Comparison of ENCODE assay signal across 8 cellular contexts in genomic region chr18:49560277-49561126, GRCh38. TPM values are rescaled to one million over a fixed set of nuclear protein-coding genes. Genes with fewer than 3 reads are reported as not detected.
DNase-seq lines count a peak whose midpoint lies in the region; ATAC-seq, FAIRE-seq and TF ChIP-seq lines count a peak whose summit lies in the region.

No MANE protein-coding gene starts in this region.

- H3K36me3 ChIP-seq in BJ (ENCODE audit: control insufficient read depth, insufficient read depth, low read length) (no peaks in the 10 kb centered on the region), adipocyte (ENCODE audit: control insufficient read depth, insufficient read depth, low read length, severe bottlenecking) (no peaks in the 10 kb centered on the region), keratinocyte (ENCODE audit: control insufficient read depth in 2 of 2, extremely low read depth in 1 of 2, insufficient read depth in 2 of 2, low read length in 2 of 2) (peaks cover 4 to 7% of the 10 kb centered on the region in 2 experiments), stomach smooth muscle (ENCODE audit: control insufficient read depth in 2 of 2, insufficient read depth in 2 of 2, low read length in 2 of 2) (no peaks in the 10 kb centered on the region), adrenal gland (replicated peaks in 1 of 2) (no peaks in the 10 kb centered on the region)

- peaks cover 5% of the 10 kb centered on the region for H4K20me1 ChIP-seq in keratinocyte (ENCODE audit: control insufficient read depth, extremely low read depth, insufficient read depth, low read length)

- H3K27ac ChIP-seq in keratinocyte (ENCODE audit: control insufficient read depth, insufficient read depth, low read length) (peak overlapping the region; percentile 83), stomach smooth muscle (ENCODE audit: low read length) (no peak overlapping the region), adrenal gland (no peak overlapping the region)

- peak; percentile 59 for FAIRE-seq in keratinocyte (lab: Jason Lieb, UNC)

- no peak for ATAC-seq in GM21576 (IDR thresholded peaks at IDR 0.05; ENCODE audit: unreplicated experiment)

- TF ChIP-seq POLR2A in adrenal gland (IDR thresholded peaks at IDR 0.05) = no peak

- H3K9me3 ChIP-seq in adipocyte (ENCODE audit: control insufficient read depth, low read length) (no peaks in the 10 kb centered on the region), keratinocyte (ENCODE audit: control insufficient read depth, low read depth, low read length) (no peaks in the 10 kb centered on the region), stomach smooth muscle (ENCODE audit: control insufficient read depth in 2 of 2, low read length in 2 of 2) (no peaks in the 10 kb centered on the region), adrenal gland (replicated peaks in 1 of 3) (no peaks in the 10 kb centered on the region)

- intact Hi-C loops in adrenal gland (cut with DNase I) = no loop called here

- peak overlapping the region; percentile 5; the same call in 1 of the 2 replicates for H3K4me3 ChIP-seq in BJ (ENCODE audit: low read depth, low read length)
- peak overlapping the region; percentile 30; the same call in 1 of the 2 replicates for H3K4me3 ChIP-seq in LNCaP clone FGC (ENCODE audit: low read depth, low read length)
- H3K4me3 ChIP-seq in adipocyte (ENCODE audit: low read length) = peak overlapping the region; percentile 71
- H3K4me3 ChIP-seq in keratinocyte (ENCODE audit: control insufficient read depth in 2 of 3, extremely low read depth in 1 of 3, insufficient read depth in 2 of 3, low read depth in 1 of 3, low read length in 3 of 3) = peak overlapping the region; percentile 66 to 93 (median 93)
- H3K4me3 ChIP-seq in stomach smooth muscle (ENCODE audit: low read length in 2 of 2) = peak overlapping the region; percentile 75 to 81
- peak overlapping the region in 1 of 4 donors; percentile 40 for H3K4me3 ChIP-seq in adrenal gland

- dilution Hi-C loops in keratinocyte (cut with MboI; ENCODE audit: extremely low pct_ligation_motif_present, low sequenced_read_pairs) = no loop called here

- CTCF ChIA-PET in BJ (lab: Yijun Ruan, JAX) = interaction anchor here (1.1 to 8.7 kb wide), 9 partner anchors 28 to 297 kb away, joined by 3 to 159 read pairs (median 7); no protein-coding TSS in a partner anchor

- POLR2A ChIA-PET in BJ (lab: Charles Lee) = no interaction called here

- H3K27me3 ChIP-seq in BJ (ENCODE audit: control insufficient read depth, insufficient read depth, low read length) = peaks cover 24% of the 10 kb centered on the region
- H3K27me3 ChIP-seq in adipocyte (replicated peaks; ENCODE audit: control insufficient read depth, insufficient read depth, low read length) = peaks cover 16% of the 10 kb centered on the region
- no peaks in the 10 kb centered on the region for H3K27me3 ChIP-seq in keratinocyte (ENCODE audit: control insufficient read depth, extremely low read depth, insufficient read depth, low read length)
- peaks cover 20 to 22% of the 10 kb centered on the region in 2 donors for H3K27me3 ChIP-seq in stomach smooth muscle (ENCODE audit: control insufficient read depth in 1 of 2, insufficient read depth in 2 of 2, low read length in 2 of 2)
- H3K27me3 ChIP-seq in adrenal gland = peaks cover 32% of the 10 kb centered on the region

- no peak overlapping the region for H3K9ac ChIP-seq in adipocyte (ENCODE audit: low read length)
- H3K9ac ChIP-seq in keratinocyte (ENCODE audit: control insufficient read depth, extremely low read depth, insufficient read depth, low read length) = peak overlapping the region; percentile 91
- peak overlapping the region; percentile 29 to 51 for H3K9ac ChIP-seq in stomach smooth muscle (ENCODE audit: low read length in 2 of 2)

- no peak for DNase-seq in BJ (ENCODE audit: low read depth)
- DNase-seq in LNCaP clone FGC (ENCODE audit: low read depth) = no peak
- peak; percentile 19 for DNase-seq in adipocyte (ENCODE audit: low read depth)
- DNase-seq in keratinocyte (ENCODE audit: low read depth, low spot score) = no peak
- no peak for DNase-seq in adrenal gland
- DNase-seq in NCI-H187 treated with DMSO at 0.1 percent for 48 hours (lab: John Stamatoyannopoulos, UW) = no peak

- H3K4me1 ChIP-seq in adipocyte (ENCODE audit: control insufficient read depth, insufficient read depth, low read length) (peaks cover 19% of the 10 kb centered on the region), keratinocyte (ENCODE audit: control insufficient read depth, extremely low read depth, insufficient read depth, low read length) (peaks cover 23% of the 10 kb centered on the region), stomach smooth muscle (ENCODE audit: control insufficient read depth, insufficient read depth, low read length) (peaks cover 30% of the 10 kb centered on the region), adrenal gland (replicated peaks in 1 of 2) (peaks cover 0 to 19% of the 10 kb centered on the region in 2 donors)

- 3 to 5% (median 3%) methylated on average over 25 to 40 of the region's 40 CpGs for WGBS in adrenal gland, 4 donors

- H3K9me1 ChIP-seq in keratinocyte (ENCODE audit: control insufficient read depth, extremely low read depth, insufficient read depth, low read length) = no peaks in the 10 kb centered on the region

- no peak for TF ChIP-seq CTCF in BJ (IDR thresholded peaks at IDR 0.05; ENCODE audit: insufficient read depth, low read depth, low read length)
- TF ChIP-seq CTCF in LNCaP clone FGC (IDR thresholded peaks at IDR 0.05; ENCODE audit: control insufficient read depth, extremely low read depth, insufficient read depth) = no peak
- no peak for TF ChIP-seq CTCF in keratinocyte (optimal IDR thresholded peaks at IDR 0.05 in 1 of 3, IDR thresholded peaks at IDR 0.05 in 1 of 3, conservative IDR thresholded peaks at IDR 0.05 in 1 of 3; ENCODE audit: extremely low read depth in 1 of 3, insufficient read depth in 2 of 3, low read length in 3 of 3)
- TF ChIP-seq CTCF in adrenal gland (IDR thresholded peaks at IDR 0.05) = no peak

- H3K79me2 ChIP-seq in keratinocyte (ENCODE audit: control insufficient read depth, insufficient read depth, low read length) = peaks cover 44% of the 10 kb centered on the region

- peak overlapping the region; percentile 95 for H3K4me2 ChIP-seq in keratinocyte (ENCODE audit: control insufficient read depth, extremely low read depth, insufficient read depth, low read depth, low read length)

- H2AFZ ChIP-seq in keratinocyte (ENCODE audit: control insufficient read depth, low read length) = peak overlapping the region; percentile 83

RNA-seq across cellular contexts. Expression of gene LIPG, which starts 1.4 kb away (rescaled TPM):
- polyA plus RNA-seq in BJ (2011; rRNA removed) = 0.25 and 0.42 TPM in 2 replicates
- polyA minus RNA-seq in BJ (2011; rRNA and poly(A)+ RNA removed) = 0.14 and 0.26 TPM in 2 replicates
- 200 to 263 TPM (median 241 TPM) in 3 replicates for polyA plus RNA-seq in keratinocyte
- 48.8 TPM for polyA plus RNA-seq in keratinocyte (2011; ENCODE audit: low read depth)
- polyA plus RNA-seq in keratinocyte (2011; cell fraction: cytosol; rRNA removed) = 99.5 and 116 TPM in 2 replicates
- 432 and 488 TPM in 2 replicates for polyA plus RNA-seq in keratinocyte (2011; cell fraction: nucleus; rRNA removed)
- 63.4 and 175 TPM in 2 replicates for polyA plus RNA-seq in keratinocyte (2012; ENCODE audit: low replicate concordance)
- 261 to 340 TPM (median 323 TPM) in 3 replicates for polyA minus RNA-seq in keratinocyte
- polyA minus RNA-seq in keratinocyte (2011; cell fraction: cytosol; rRNA and poly(A)+ RNA removed) = 149 TPM
- 253 and 530 TPM in 2 replicates for polyA minus RNA-seq in keratinocyte (2011; cell fraction: nucleus; rRNA and poly(A)+ RNA removed)
- total RNA-seq in adrenal gland = 1 to 10 TPM in 3 of 8 donors, under 1 TPM in 4, not detected in 1; 0.19 to 2.8 (median 0.75) TPM
- 1 to 10 TPM in 1 of 3 donors, under 1 TPM in 2; 0.16 to 1.2 (median 0.44) TPM for polyA plus RNA-seq in adrenal gland

Comparison
In these comparisons a context has a peak if more than half of its experiments do, and no peak if none do; other contexts are left out.
1. RNA of gene LIPG, which starts 1.4 kb away (polyA plus RNA-seq): 48.8 to 488 TPM in keratinocyte; 0.16 to 1.2 TPM in adrenal gland and 0.25 to 0.42 TPM in BJ; every median in the first group is over 10 times any median in the second.